14 cellular contexts compared by ENCODE assay signal in the genomic region with DNA sequence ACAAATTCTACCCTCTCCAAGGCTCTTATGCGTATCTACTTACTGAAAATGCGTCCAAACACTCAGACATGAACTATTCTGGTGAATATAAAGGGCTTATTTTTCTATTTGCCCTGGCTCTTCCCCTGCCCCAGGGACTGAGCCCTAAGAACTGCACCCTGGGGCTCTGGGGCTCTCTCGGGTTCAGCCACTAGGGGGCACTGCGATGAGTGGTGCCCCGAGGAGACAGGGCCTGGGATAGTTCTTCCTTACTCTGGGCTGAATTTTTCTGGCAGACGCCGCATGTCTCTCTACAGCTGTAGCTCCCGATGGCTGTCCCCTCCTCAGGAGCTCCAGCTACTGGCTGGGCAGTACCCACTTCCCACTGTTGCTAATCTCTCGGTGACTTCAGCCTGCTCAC. TPM values are rescaled to one million over a fixed set of nuclear protein-coding genes. Genes with fewer than 3 reads are reported as not detected.
DNase-seq lines count a peak whose midpoint lies in the region; ATAC-seq and TF ChIP-seq lines count a peak whose summit lies in the region.
"Had no signal": no experiment of that assay in that cellular context is flagged by ENCODE, and none has a peak within 500 bp of the region (broad histone marks: within the 10 kb centered on the region; RNA-seq: fewer than 3 reads in every experiment).

No MANE protein-coding gene starts in this region.

- H3K4me1 Mint-ChIP-seq in naive thymus-derived CD8-positive, alpha-beta T cell = peaks cover 0 to 6% (median 1%) of the 10 kb centered on the region in 4 donors

- DNase-seq in left ventricle myocardium inferior (no peak), Right ventricle myocardium superior (no peak), Panc1 (ENCODE audit: low read depth, low spot score) (no peak), fibroblast of the aortic adventitia (ENCODE audit: low read depth) (no peak), foreskin melanocyte (no peak), cortex of kidney (lab: John Stamatoyannopoulos, UW) (no peak)
- DNase-seq in naive thymus-derived CD8-positive, alpha-beta T cell = no peak
- DNase-seq: activated T-cell treated with anti-CD3 and anti-CD28 coated beads, Interleukin-2, amount 50 U/mL, for 1 hour; kidney; naive thymus-derived CD4-positive, alpha-beta T cell; NCI-H2171 treated with DMSO at 0.1 percent for 48 hours; small intestine; transverse colon had no signal

- no peak for ATAC-seq in Right ventricle myocardium superior (ENCODE audit: poor library complexity)
- no peak for ATAC-seq in Panc1
- no peak for ATAC-seq in HG03520 (IDR thresholded peaks at IDR 0.05; ENCODE audit: unreplicated experiment)
- ATAC-seq in naive thymus-derived CD8-positive, alpha-beta T cell = no peak
- ATAC-seq: naive thymus-derived CD4-positive, alpha-beta T cell had no signal

- H3K27ac ChIP-seq in left ventricle myocardium inferior (replicated peaks) (no peak overlapping the region), Panc1 (ENCODE audit: low read length) (no peak overlapping the region)
- H3K27ac ChIP-seq: transverse colon had no signal

- intact Hi-C loops in left ventricle myocardium inferior (cut with micrococcal nuclease) = no loop called here
- intact Hi-C loops in Right ventricle myocardium superior (cut with DNase I) = no loop called here
- intact Hi-C loops in Panc1 (cut with micrococcal nuclease; ENCODE audit: unreplicated experiment) = no loop called here

- H3K9me3 Mint-ChIP-seq in naive thymus-derived CD8-positive, alpha-beta T cell = peaks cover 0 to 25% (median 6%) of the 10 kb centered on the region in 9 donors

- CTCF ChIA-PET in Panc1 (lab: Charles Lee) = no interaction called here

- H3K27me3 ChIP-seq in left ventricle myocardium inferior (ENCODE audit: low read depth) (no peaks in the 10 kb centered on the region), Panc1 (ENCODE audit: control insufficient read depth, insufficient read depth, low read length) (no peaks in the 10 kb centered on the region)
- H3K27me3 ChIP-seq: transverse colon had no signal

- TF ChIP-seq CTCF in left ventricle myocardium inferior (IDR thresholded peaks at IDR 0.05; ENCODE audit: borderline replicate concordance) (peak; percentile 32), Panc1 (IDR thresholded peaks at IDR 0.05) (peak; percentile 69), fibroblast of the aortic adventitia (IDR thresholded peaks at IDR 0.05; ENCODE audit: insufficient read depth, low read length) (peak; percentile 56)

- H3K4me3 ChIP-seq in left ventricle myocardium inferior (no peak overlapping the region), Panc1 (ENCODE audit: low read depth in 2 of 2, low read length in 2 of 2) (no peak overlapping the region), fibroblast of the aortic adventitia (ENCODE audit: low read depth, low read length) (no peak overlapping the region)
- H3K4me3 ChIP-seq: transverse colon had no signal

- H3K36me3 ChIP-seq in left ventricle myocardium inferior = no peaks in the 10 kb centered on the region
- H3K36me3 ChIP-seq in Panc1 (ENCODE audit: control insufficient read depth, insufficient read depth, low read length) = no peaks in the 10 kb centered on the region
- H3K36me3 ChIP-seq: transverse colon had no signal

- no peak overlapping the region for H3K4me3 Mint-ChIP-seq in naive thymus-derived CD8-positive, alpha-beta T cell
- H3K4me3 Mint-ChIP-seq: naive thymus-derived CD4-positive, alpha-beta T cell had no signal

- no peaks in the 10 kb centered on the region for H3K9me3 ChIP-seq in left ventricle myocardium inferior (replicated peaks)
- H3K9me3 ChIP-seq in Panc1 (ENCODE audit: control insufficient read depth, insufficient read depth, low read depth, low read length) = no peaks in the 10 kb centered on the region
- H3K9me3 ChIP-seq: transverse colon had no signal

- POLR2A ChIA-PET in Panc1 (lab: Charles Lee) = no interaction called here
- POLR2A ChIA-PET in naive thymus-derived CD8-positive, alpha-beta T cell (lab: Charles Lee) = no interaction called here

- H3K4me1 ChIP-seq in left ventricle myocardium inferior (no peaks in the 10 kb centered on the region), Panc1 (ENCODE audit: control insufficient read depth, insufficient read depth, low read length) (no peaks in the 10 kb centered on the region)
- H3K4me1 ChIP-seq: transverse colon had no signal

- H3K27ac Mint-ChIP-seq in naive thymus-derived CD8-positive, alpha-beta T cell = no peak overlapping the region
- H3K27ac Mint-ChIP-seq: naive thymus-derived CD4-positive, alpha-beta T cell had no signal

- in situ Hi-C loops in Panc1 (cut with HindIII; ENCODE audit: low pct_unique_long_range_greater_than_20kb, low sequenced_read_pairs) = no loop called here

- peaks cover 2 to 7% (median 5%) of the 10 kb centered on the region in 3 donors for H3K36me3 Mint-ChIP-seq in naive thymus-derived CD8-positive, alpha-beta T cell

- peaks cover 0 to 5% (median 0%) of the 10 kb centered on the region in 5 donors for H3K27me3 Mint-ChIP-seq in naive thymus-derived CD8-positive, alpha-beta T cell

- no TSS peak for BruUV-seq in Panc1 (replicated peaks; lab: Mats Ljungman, UMichigan)

RNA-seq across cellular contexts. Expression of gene GSDME, which starts 30.8 kb away (rescaled TPM):
- total RNA-seq in left ventricle myocardium inferior (5.6 TPM), Right ventricle myocardium superior (3.5 TPM), Panc1 (2021; ENCODE audit: unreplicated experiment) (4.5 TPM), fibroblast of the aortic adventitia (ENCODE audit: low replicate concordance) (43.3 and 59.9 TPM in 2 replicates)
- 6.3 TPM for polyA plus RNA-seq in Panc1 (2012; ENCODE audit: insufficient read length)
- total RNA-seq in naive thymus-derived CD8-positive, alpha-beta T cell = under 1 TPM; 0.26 to 0.30 TPM
- polyA plus RNA-seq in naive thymus-derived CD8-positive, alpha-beta T cell = under 1 TPM in 2 of 3 donors, not detected in 1; 0.07 to 0.23 TPM
